ENCODE assay signal across 29 cellular contexts in the genomic region with DNA sequence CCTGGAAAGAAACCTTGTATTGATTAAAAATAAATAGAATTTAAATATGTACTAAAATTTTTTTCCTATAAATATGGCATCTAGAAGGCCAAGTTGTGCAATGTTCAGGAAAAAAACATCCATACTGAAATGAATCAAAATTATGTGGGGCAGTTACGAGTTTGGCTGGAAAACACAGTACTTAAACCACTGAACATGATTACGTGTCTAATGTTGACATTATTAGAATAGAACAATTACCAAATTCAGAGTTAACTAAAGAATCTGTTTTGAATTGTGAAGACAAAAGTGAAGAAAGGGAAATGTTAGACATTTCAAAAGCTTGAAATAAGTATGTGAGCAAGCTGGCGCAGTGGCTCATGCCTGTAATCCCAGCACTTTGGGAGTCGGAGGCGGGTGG.
"Had no signal": no experiment of that assay in that cellular context is flagged by ENCODE, and none has a peak within 500 bp of the region (broad histone marks: within the 10 kb centered on the region; RNA-seq: fewer than 3 reads in every experiment).

No MANE protein-coding gene starts in this region.

- H3K4me1 ChIP-seq: heart right ventricle, left lung, parathyroid adenoma had no signal

- H3K4me3 ChIP-seq: coronary artery, esophagus squamous epithelium, heart right ventricle, left lung, mucosa of descending colon, right lobe of liver, suprapubic skin, transverse colon, vagina had no signal

- H3K36me3 ChIP-seq: esophagus squamous epithelium, heart right ventricle, left lung, neutrophil, right lobe of liver, suprapubic skin, transverse colon, vagina had no signal

- H3K9ac ChIP-seq: parathyroid adenoma had no signal

- H3K4me1 Mint-ChIP-seq: naive B cell; neural crest cell; stimulated activated naive B cell treated with anti-CD40 and anti-IgM and Interleukin-4, amounts not matched to agents 10 μg/mL and 1 μg/mL and 100 μg/mL, for 72 hours had no signal

- H3K27me3 ChIP-seq: esophagus squamous epithelium, neutrophil, right lobe of liver, suprapubic skin, transverse colon, vagina had no signal

- ATAC-seq: heart right ventricle; left lung; mucosa of descending colon; natural killer cell treated with Interleukin-12 subunit alpha and Interleukin-12 subunit beta and Interleukin-15 and Interleukin-18, amount 100 ng/mL, for 72 hours; right lobe of liver; stimulated activated naive B cell treated with anti-CD40 and anti-IgM and Interleukin-4, amounts not matched to agents 10 μg/mL and 1 μg/mL and 100 μg/mL, for 72 hours had no signal

- H3K9me3 Mint-ChIP-seq: naive B cell; natural killer cell treated with Interleukin-12 subunit alpha and Interleukin-12 subunit beta and Interleukin-15 and Interleukin-18, amount 100 ng/mL, for 72 hours; neural crest cell; stimulated activated naive B cell treated with anti-CD40 and anti-IgM and Interleukin-4, amounts not matched to agents 10 μg/mL and 1 μg/mL and 100 μg/mL, for 72 hours; stimulated activated naive CD8-positive, alpha-beta T cell treated with anti-CD3 and anti-CD28 coated beads, Interleukin-15, Interleukin-2, amounts not matched to agents 100 ng/mL and 50 ng/mL, for 24 hours had no signal

- H3K36me3 Mint-ChIP-seq: mesothelial cell of epicardium; naive B cell; natural killer cell treated with Interleukin-12 subunit alpha and Interleukin-12 subunit beta and Interleukin-15 and Interleukin-18, amount 100 ng/mL, for 72 hours; stimulated activated naive B cell treated with anti-CD40 and anti-IgM and Interleukin-4, amounts not matched to agents 10 μg/mL and 1 μg/mL and 100 μg/mL, for 72 hours had no signal

- H3K27ac Mint-ChIP-seq: mesothelial cell of epicardium; naive B cell; natural killer cell treated with Interleukin-12 subunit alpha and Interleukin-12 subunit beta and Interleukin-15 and Interleukin-18, amount 100 ng/mL, for 72 hours; progenitor cell of endocrine pancreas; stimulated activated naive B cell treated with anti-CD40 and anti-IgM and Interleukin-4, amounts not matched to agents 10 μg/mL and 1 μg/mL and 100 μg/mL, for 72 hours; stimulated activated naive CD8-positive, alpha-beta T cell treated with anti-CD3 and anti-CD28 coated beads, Interleukin-15, Interleukin-2, amounts not matched to agents 100 ng/mL and 50 ng/mL, for 24 hours had no signal

- DNase-seq: dermis blood vessel endothelial cell; effector memory CD4-positive, alpha-beta T cell; erythroblast; esophagus squamous epithelium; foreskin melanocyte; glutamatergic neuron; heart right ventricle; hippocampal formation; islet precursor cell; left lung; mesenchymal stem cell; mucosa of descending colon; naive B cell; right lobe of liver; small intestine; stimulated activated CD4-positive, alpha-beta T cell treated with anti-CD3 and anti-CD28 coated beads, Interleukin-15, amount 100 ng/mL, for 24 hours; stimulated activated CD4-positive, alpha-beta T cell treated with anti-CD3 and anti-CD28 coated beads, Interleukin-2, amount 100 ng/mL, for 48 hours; stimulated activated naive B cell treated with anti-CD40 and anti-IgM and Interleukin-4, amounts not matched to agents 10 μg/mL and 1 μg/mL and 100 μg/mL, for 72 hours; transverse colon had no signal

- H2AFZ ChIP-seq: parathyroid adenoma had no signal

- H3K27ac ChIP-seq: coronary artery, esophagus squamous epithelium, heart right ventricle, left lung, neutrophil, parathyroid adenoma, right lobe of liver, suprapubic skin, transverse colon, vagina had no signal

- FAIRE-seq: small intestine had no signal

- H3K9me3 ChIP-seq: esophagus squamous epithelium, heart right ventricle, left lung, mucosa of descending colon, neutrophil, right lobe of liver, suprapubic skin, transverse colon, vagina had no signal

- H3K79me2 ChIP-seq: parathyroid adenoma had no signal

- H3K27me3 Mint-ChIP-seq: progenitor cell of endocrine pancreas had no signal

- H3K4me3 Mint-ChIP-seq: mesothelial cell of epicardium; naive B cell; natural killer cell treated with Interleukin-12 subunit alpha and Interleukin-12 subunit beta and Interleukin-15 and Interleukin-18, amount 100 ng/mL, for 72 hours; neural crest cell; stimulated activated naive B cell treated with anti-CD40 and anti-IgM and Interleukin-4, amounts not matched to agents 10 μg/mL and 1 μg/mL and 100 μg/mL, for 72 hours; stimulated activated naive CD8-positive, alpha-beta T cell treated with anti-CD3 and anti-CD28 coated beads, Interleukin-15, Interleukin-2, amounts not matched to agents 100 ng/mL and 50 ng/mL, for 24 hours had no signal
